In the genomic region with DNA sequence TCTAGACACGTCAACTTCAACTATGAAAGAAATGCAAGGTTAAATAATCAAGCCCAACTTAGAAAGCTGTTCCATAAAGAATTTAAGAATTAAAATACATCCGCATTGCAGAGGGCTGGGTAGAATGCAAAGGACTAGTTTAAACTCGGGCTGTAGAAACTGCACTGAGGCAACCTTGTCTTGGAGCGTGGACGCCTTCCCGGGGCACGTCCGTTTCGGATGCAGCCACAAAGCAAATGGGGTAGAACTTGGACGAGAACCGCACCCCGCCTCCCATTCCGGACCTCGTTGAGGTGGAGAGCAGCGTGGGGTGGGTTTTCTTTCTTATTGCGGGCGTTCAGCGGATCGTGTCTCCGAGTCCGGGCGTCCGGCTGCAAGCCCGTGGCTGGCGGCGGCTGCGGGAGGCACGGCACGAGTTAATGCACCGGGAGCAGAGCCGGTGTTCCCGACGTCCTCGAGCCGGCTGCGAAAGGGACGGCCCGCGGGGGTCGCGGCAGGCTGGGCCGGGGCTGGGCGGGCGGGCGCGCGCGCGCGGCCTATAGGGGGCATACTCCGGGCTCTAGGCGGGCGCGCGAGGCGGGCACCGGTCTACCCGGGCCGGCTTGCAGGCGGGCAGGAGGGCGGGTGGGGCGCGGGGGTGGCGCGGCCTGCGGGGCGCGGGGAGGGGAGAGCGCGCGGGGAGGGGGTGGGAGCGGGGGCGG, we compare ENCODE assay signal across 8 cellular contexts. TPM values are rescaled to one million over a fixed set of nuclear protein-coding genes. Genes with fewer than 3 reads are reported as not detected.
DNase-seq lines count a peak whose midpoint lies in the region; ATAC-seq and TF ChIP-seq lines count a peak whose summit lies in the region.

No MANE protein-coding gene starts in this region.

- H3K27ac ChIP-seq in esophagus squamous epithelium = peak overlapping the region; percentile 95 to 100 (median 98)

- H3K4me1 ChIP-seq in esophagus squamous epithelium = peaks cover 7 to 69% (median 33%) of the 10 kb centered on the region in 3 donors

- H3K27ac Mint-ChIP-seq in naive thymus-derived CD8-positive, alpha-beta T cell = peak overlapping the region; percentile 86 to 99 (median 97)
- peak overlapping the region; percentile 98 for H3K27ac Mint-ChIP-seq in stimulated activated memory B cell treated with anti-CD40 and anti-IgM and Interleukin-4, amounts not matched to agents 10 μg/mL and 1 μg/mL and 100 μg/mL, for 72 hours

- no peaks in the 10 kb centered on the region for H3K27me3 ChIP-seq in esophagus squamous epithelium

- peaks cover 30 to 57% (median 46%) of the 10 kb centered on the region in 4 donors for H3K4me1 Mint-ChIP-seq in naive thymus-derived CD8-positive, alpha-beta T cell
- H3K4me1 Mint-ChIP-seq in stimulated activated memory B cell treated with anti-CD40 and anti-IgM and Interleukin-4, amounts not matched to agents 10 μg/mL and 1 μg/mL and 100 μg/mL, for 72 hours = peaks cover 57% of the 10 kb centered on the region

- intact Hi-C loops in esophagus squamous epithelium (cut with DNase I) = loop anchor here (10.0 kb wide), 1 partner anchor 1033 kb away; no protein-coding TSS in a partner anchor

- TF ChIP-seq POLR2A in esophagus squamous epithelium (IDR thresholded peaks at IDR 0.05) = peak in 1 of 4 donors; percentile 53

- peak; percentile 22 for TF ChIP-seq CTCF in GM12864 (IDR thresholded peaks at IDR 0.05; ENCODE audit: low read depth, low read length, missing control alignments)
- TF ChIP-seq CTCF in esophagus squamous epithelium (IDR thresholded peaks at IDR 0.05) = peak in 4 of 6 experiments; percentile 25 to 56 (median 38)

- H3K4me3 ChIP-seq in GM12864 (ENCODE audit: low read depth, low read length) (peak overlapping the region; percentile 78), esophagus squamous epithelium (peak overlapping the region; percentile 54 to 94 (median 91))

- no peaks in the 10 kb centered on the region for H3K9me3 Mint-ChIP-seq in naive thymus-derived CD8-positive, alpha-beta T cell
- H3K9me3 Mint-ChIP-seq in stimulated activated memory B cell treated with anti-CD40 and anti-IgM and Interleukin-4, amounts not matched to agents 10 μg/mL and 1 μg/mL and 100 μg/mL, for 72 hours = no peaks in the 10 kb centered on the region

- WGBS in esophagus squamous epithelium, 2 donors = 0% methylated on average over 15 to 22 of the region's 73 CpGs

- H3K9me3 ChIP-seq in esophagus squamous epithelium = no peaks in the 10 kb centered on the region

- POLR2A ChIA-PET in naive thymus-derived CD8-positive, alpha-beta T cell (lab: Charles Lee) = interaction anchor here (0.6 to 1.5 kb wide), 5 partner anchors 20 to 973 kb away, joined by 3 to 7 read pairs (median 3); no protein-coding TSS in a partner anchor

- H3K27me3 Mint-ChIP-seq in naive thymus-derived CD8-positive, alpha-beta T cell = peaks cover 0 to 2% (median 0%) of the 10 kb centered on the region in 5 donors
- H3K27me3 Mint-ChIP-seq in stimulated activated memory B cell treated with anti-CD40 and anti-IgM and Interleukin-4, amounts not matched to agents 10 μg/mL and 1 μg/mL and 100 μg/mL, for 72 hours = no peaks in the 10 kb centered on the region

- peak; percentile 12 for ATAC-seq in HG02759 (IDR thresholded peaks at IDR 0.05; ENCODE audit: unreplicated experiment)
- ATAC-seq in naive thymus-derived CD8-positive, alpha-beta T cell = peak; percentile 7 to 17
- ATAC-seq in stimulated activated memory B cell treated with anti-CD40 and anti-IgM and Interleukin-4, amounts not matched to agents 10 μg/mL and 1 μg/mL and 100 μg/mL, for 72 hours = peak; percentile 39

- DNase-seq in GM12864 (ENCODE audit: low read depth) = no peak
- peak; percentile 94 for DNase-seq in NCI-H69 (lab: John Stamatoyannopoulos, UW)
- DNase-seq in activated T-helper 1 cell treated with Interleukin-2 at 50 U/mL for 16 hours (ENCODE audit: low read depth) = peak; percentile 47
- DNase-seq in esophagus squamous epithelium (lab: John Stamatoyannopoulos, UW) = peak; percentile 15
- peak; percentile 20 to 78 (median 62) for DNase-seq in naive thymus-derived CD8-positive, alpha-beta T cell
- DNase-seq in OCI-M2 (lab: John Stamatoyannopoulos, UW; ENCODE audit: unreplicated experiment) = no peak

- peak overlapping the region; percentile 91 to 100 (median 99) for H3K4me3 Mint-ChIP-seq in naive thymus-derived CD8-positive, alpha-beta T cell
- peak overlapping the region; percentile 99 for H3K4me3 Mint-ChIP-seq in stimulated activated memory B cell treated with anti-CD40 and anti-IgM and Interleukin-4, amounts not matched to agents 10 μg/mL and 1 μg/mL and 100 μg/mL, for 72 hours

- no peaks in the 10 kb centered on the region for H3K36me3 Mint-ChIP-seq in naive thymus-derived CD8-positive, alpha-beta T cell
- H3K36me3 Mint-ChIP-seq in stimulated activated memory B cell treated with anti-CD40 and anti-IgM and Interleukin-4, amounts not matched to agents 10 μg/mL and 1 μg/mL and 100 μg/mL, for 72 hours = peaks cover 9% of the 10 kb centered on the region

- H3K36me3 ChIP-seq in esophagus squamous epithelium = no peaks in the 10 kb centered on the region

RNA-seq across cellular contexts. Expression of gene JARID2, which starts 2.0 kb away (rescaled TPM):
- 10 to 100 TPM; 13.3 to 19.6 (median 16.3) TPM for total RNA-seq in esophagus squamous epithelium
- 10 to 100 TPM; 23.0 to 23.5 TPM for total RNA-seq in naive thymus-derived CD8-positive, alpha-beta T cell
- polyA plus RNA-seq in naive thymus-derived CD8-positive, alpha-beta T cell = 10 to 100 TPM in 2 of 3 donors, 1 to 10 TPM in 1; 7.6 to 11.8 (median 10.1) TPM

Comparison
In these comparisons a context has a peak if more than half of its experiments do, and no peak if none do; other contexts are left out.
1. DNase-seq: peak in NCI-H69 (single experiment), activated T-helper 1 cell treated with Interleukin-2 at 50 U/mL for 16 hours (single experiment), esophagus squamous epithelium (single experiment) and naive thymus-derived CD8-positive, alpha-beta T cell (10 of 10); none in GM12864 (single experiment) and OCI-M2 (single experiment).
2. Peak in every context shown above with its lines, with median percentiles within 50 percentile points of each other: ATAC-seq.